In genomic region chr13:46267166-46267565, GRCh38 we compare ENCODE assay signal across 27 cellular contexts. TPM values are rescaled to one million over a fixed set of nuclear protein-coding genes. Genes with fewer than 3 reads are reported as not detected.
DNase-seq lines count a peak whose midpoint lies in the region; ATAC-seq, FAIRE-seq and TF ChIP-seq lines count a peak whose summit lies in the region.
"Had no signal": no experiment of that assay in that cellular context is flagged by ENCODE, and none has a peak within 500 bp of the region (broad histone marks: within the 10 kb centered on the region; RNA-seq: fewer than 3 reads in every experiment).

No MANE protein-coding gene starts in this region.

- TF ChIP-seq CTCF in MCF 10A (IDR thresholded peaks at IDR 0.05; ENCODE audit: unreplicated experiment) = no peak
- TF ChIP-seq CTCF in mammary epithelial cell (conservative IDR thresholded peaks at IDR 0.05 in 1 of 2, IDR thresholded peaks at IDR 0.05 in 1 of 2; ENCODE audit: extremely low read depth in 1 of 2, insufficient read depth in 1 of 2, low read depth in 1 of 2, low read length in 2 of 2) = no peak
- no peak for TF ChIP-seq CTCF in bronchial epithelial cell (IDR thresholded peaks at IDR 0.05; ENCODE audit: insufficient read depth, low read length, severe bottlenecking)

- H3K4me1 Mint-ChIP-seq in MCF 10A (ENCODE audit: insufficient read depth, unreplicated experiment) = no peaks in the 10 kb centered on the region
- H3K4me1 Mint-ChIP-seq: B cell; CD4-positive, CD25-positive, alpha-beta regulatory T cell had no signal

- CTCF ChIA-PET in MCF 10A (lab: Yijun Ruan, JAX) (no interaction called here), mammary epithelial cell (lab: Charles Lee; ENCODE audit: low non-redundant PET) (no interaction called here)

- no peak overlapping the region for H3K27ac Mint-ChIP-seq in MCF 10A (ENCODE audit: low read depth, unreplicated experiment)
- H3K27ac Mint-ChIP-seq: B cell; CD4-positive, CD25-positive, alpha-beta regulatory T cell; CD8-positive, alpha-beta T cell had no signal

- no peaks in the 10 kb centered on the region for H3K4me1 ChIP-seq in mammary epithelial cell (ENCODE audit: insufficient read depth, low read length)
- H3K4me1 ChIP-seq: BLaER1, Caco-2 had no signal

- no peak overlapping the region for H3K9ac ChIP-seq in mammary epithelial cell (ENCODE audit: insufficient read depth, low read length)
- H3K9ac ChIP-seq: BLaER1, GM23248 had no signal

- no peak for FAIRE-seq in bronchial epithelial cell (lab: Jason Lieb, UNC)
- FAIRE-seq: A204.1, GM12891, GM19239, H1 had no signal

- POLR2A ChIA-PET in MCF 10A (lab: Yijun Ruan, JAX) = no interaction called here

- H3K9me3 Mint-ChIP-seq in MCF 10A (ENCODE audit: unreplicated experiment) = no peaks in the 10 kb centered on the region
- H3K9me3 Mint-ChIP-seq: CD4-positive, CD25-positive, alpha-beta regulatory T cell; CD8-positive, alpha-beta T cell had no signal

- DNase-seq in MCF 10A (ENCODE audit: unreplicated experiment) (peak; percentile 21), mammary epithelial cell (no peak), bronchial epithelial cell (ENCODE audit: low read depth) (peak; percentile 15), kidney glomerular epithelial cell (lab: John Stamatoyannopoulos, UW) (peak; percentile 0), renal cortical epithelial cell (ENCODE audit: low read depth) (peak; percentile 29), NCI-H2227 (lab: John Stamatoyannopoulos, UW; ENCODE audit: unreplicated experiment) (no peak)
- DNase-seq: Caco-2; CD4-positive, CD25-positive, alpha-beta regulatory T cell; CD8-positive, alpha-beta T cell; DMS153; DND-41; EL; GDM1; GM23248; H7; HCEC 1CT had no signal

- in situ Hi-C loops in mammary epithelial cell (cut with MboI; ENCODE audit: low sequenced_read_pairs in 2 of 2) = no loop called here

- H3K4me3 Mint-ChIP-seq in MCF 10A (ENCODE audit: unreplicated experiment) = no peak overlapping the region
- H3K4me3 Mint-ChIP-seq: B cell; CD4-positive, CD25-positive, alpha-beta regulatory T cell; CD8-positive, alpha-beta T cell had no signal

- H3K27me3 Mint-ChIP-seq in MCF 10A (ENCODE audit: insufficient read depth, unreplicated experiment) = peaks cover 50% of the 10 kb centered on the region

- H4K20me1 ChIP-seq in mammary epithelial cell (ENCODE audit: insufficient read depth, low read length) = no peaks in the 10 kb centered on the region
- H4K20me1 ChIP-seq: BLaER1 had no signal

- H3K4me3 ChIP-seq in mammary epithelial cell (replicated peaks in 1 of 3; ENCODE audit: insufficient read depth in 1 of 3, low read depth in 2 of 3, low read length in 3 of 3) (no peak overlapping the region), bronchial epithelial cell (ENCODE audit: low read depth, low read length) (no peak overlapping the region)
- H3K4me3 ChIP-seq: BLaER1, GM23248 had no signal

- H3K9me3 ChIP-seq in mammary epithelial cell (replicated peaks; ENCODE audit: insufficient read depth, low read length) = no peaks in the 10 kb centered on the region
- H3K9me3 ChIP-seq: BLaER1, Caco-2 had no signal

- ATAC-seq in HG03354 (IDR thresholded peaks at IDR 0.05; ENCODE audit: poor library complexity, severe bottlenecking, unreplicated experiment) (no peak), GM18502 (IDR thresholded peaks at IDR 0.05; ENCODE audit: poor library complexity, unreplicated experiment) (no peak)
- ATAC-seq: CD8-positive, alpha-beta T cell had no signal

- H3K36me3 ChIP-seq in mammary epithelial cell (ENCODE audit: insufficient read depth, low read length) = no peaks in the 10 kb centered on the region
- no peaks in the 10 kb centered on the region for H3K36me3 ChIP-seq in bronchial epithelial cell (ENCODE audit: control insufficient read depth, insufficient read depth, low read length)
- H3K36me3 ChIP-seq: BLaER1 had no signal

- H3K27ac ChIP-seq in mammary epithelial cell (ENCODE audit: insufficient read depth, low read depth, low read length) = no peak overlapping the region
- H3K27ac ChIP-seq: 22Rv1, BLaER1, C4-2B, GM23248 had no signal

- H3K27me3 ChIP-seq in mammary epithelial cell (ENCODE audit: insufficient read depth, low read length) (peaks cover 4% of the 10 kb centered on the region), bronchial epithelial cell (ENCODE audit: control insufficient read depth, insufficient read depth, low read length) (no peaks in the 10 kb centered on the region)
- H3K27me3 ChIP-seq: BLaER1 had no signal

- BruUV-seq in MCF 10A (replicated peaks; lab: Mats Ljungman, UMichigan) (no TSS peak), mammary epithelial cell (replicated peaks; lab: Mats Ljungman, UMichigan) (no TSS peak)

- intact Hi-C loops in MCF 10A (cut with micrococcal nuclease) = no loop called here
- intact Hi-C loops in mammary epithelial cell (cut with micrococcal nuclease) = no loop called here

- no peaks in the 10 kb centered on the region for H3K79me2 ChIP-seq in mammary epithelial cell (ENCODE audit: insufficient read depth, low read length)

- no peak overlapping the region for H3K4me2 ChIP-seq in mammary epithelial cell (ENCODE audit: insufficient read depth, low read depth, low read length)
- H3K4me2 ChIP-seq: BLaER1 had no signal

- no peaks in the 10 kb centered on the region for H3K36me3 Mint-ChIP-seq in MCF 10A (ENCODE audit: insufficient read depth, unreplicated experiment)
- H3K36me3 Mint-ChIP-seq: CD8-positive, alpha-beta T cell had no signal

- dilution Hi-C loops in mammary epithelial cell (cut with HindIII; ENCODE audit: low sequenced_read_pairs) = no loop called here

- WGBS in mammary epithelial cell (ENCODE audit: low coverage, missing lambda C conversion rate) = 64% methylated on average over 2 of the region's 2 CpGs

- no peak overlapping the region for H2AFZ ChIP-seq in mammary epithelial cell (ENCODE audit: low read depth, low read length)
- H2AFZ ChIP-seq: GM23248 had no signal

RNA-seq across cellular contexts. Expression of gene LRRC63, which starts 55.4 kb away (rescaled TPM):
- not detected in 2 replicates for total RNA-seq in MCF 10A (2022)
- not detected for total RNA-seq in mammary epithelial cell
- 0.03 TPM for polyA plus RNA-seq in mammary epithelial cell
- not detected for polyA minus RNA-seq in mammary epithelial cell
- not detected in 2 replicates for total RNA-seq in bronchial epithelial cell
- total RNA-seq in renal cortical epithelial cell = 0.20 TPM in 1 of 2 replicates, not detected in the other
- total RNA-seq: Caco-2, GM23248, H1, H7 had no signal
- polyA plus RNA-seq: AG04450, GM23248, H1 had no signal

Comparison
In these comparisons a context has a peak if more than half of its experiments do, and no peak if none do; other contexts are left out.
1. DNase-seq: peak in MCF 10A (single experiment), bronchial epithelial cell (single experiment), kidney glomerular epithelial cell (single experiment) and renal cortical epithelial cell (single experiment); none in mammary epithelial cell (single experiment) and NCI-H2227 (single experiment).